8 cellular contexts compared by ENCODE assay signal in the genomic region with DNA sequence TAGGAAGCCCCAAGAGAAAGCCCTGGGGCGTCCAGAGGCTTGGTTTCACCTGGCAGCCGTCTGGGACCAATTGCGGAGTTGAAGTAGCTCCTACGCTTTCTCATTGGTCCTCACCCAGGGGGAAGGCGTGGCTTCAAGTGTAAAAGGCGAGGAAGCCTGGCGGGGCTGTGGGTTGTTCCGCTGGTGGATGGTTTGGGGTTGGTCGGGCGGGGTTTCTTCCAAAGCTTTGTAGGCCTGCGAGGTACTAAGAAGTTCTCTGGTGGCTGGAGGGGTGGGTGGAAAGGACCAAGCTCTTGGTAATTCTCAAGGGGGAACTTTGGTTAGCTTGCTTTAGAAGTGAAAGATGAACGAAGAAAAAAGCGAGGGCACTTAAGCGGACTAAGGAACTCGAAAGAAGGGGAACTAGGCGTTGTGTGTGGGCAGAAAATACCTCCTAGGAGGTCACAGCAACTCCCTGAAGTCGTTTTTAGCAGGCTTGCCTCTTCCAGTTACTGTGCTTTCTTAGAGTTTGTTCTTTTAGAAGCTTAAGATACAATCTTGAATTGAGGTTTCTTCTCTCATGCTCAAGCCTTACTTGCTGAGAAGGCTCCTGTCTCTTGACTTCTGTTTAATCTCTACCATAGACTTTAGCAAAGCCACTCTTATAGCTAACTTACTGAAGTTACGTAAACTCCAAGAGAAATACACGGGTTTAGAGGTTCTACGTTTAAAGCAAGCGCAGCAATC. TPM values are rescaled to one million over a fixed set of nuclear protein-coding genes. Genes with fewer than 3 reads are reported as not detected.
A peak's percentile ranks its signal among the peaks of the same experiment; 100 is the strongest.
DNase-seq lines count a peak whose midpoint lies in the region; ATAC-seq and TF ChIP-seq lines count a peak whose summit lies in the region.

No MANE protein-coding gene starts in this region.

- CTCF ChIA-PET in activated CD8-positive, alpha-beta T cell treated with anti-CD3 and anti-CD28 coated beads for 36 hours (lab: Charles Lee) = interaction anchor here (0.8 to 3.6 kb wide), 10 partner anchors 10 to 149 kb away, joined by 3 to 43 read pairs (median 6); no protein-coding TSS in a partner anchor

- H3K9ac ChIP-seq in BLaER1 = peak overlapping the region; percentile 59

- peak overlapping the region; percentile 82 for H3K27ac Mint-ChIP-seq in activated CD8-positive, alpha-beta T cell treated with anti-CD3 and anti-CD28 coated beads for 36 hours

- H3K9me3 ChIP-seq in BLaER1 = no peaks in the 10 kb centered on the region

- H3K4me3 Mint-ChIP-seq in activated CD8-positive, alpha-beta T cell treated with anti-CD3 and anti-CD28 coated beads for 36 hours = peak overlapping the region; percentile 72

- peaks cover 2% of the 10 kb centered on the region for H3K27me3 Mint-ChIP-seq in activated CD8-positive, alpha-beta T cell treated with anti-CD3 and anti-CD28 coated beads for 36 hours

- H3K4me2 ChIP-seq in BLaER1 = peak overlapping the region; percentile 79

- H3K27me3 ChIP-seq in BLaER1 = no peaks in the 10 kb centered on the region

- H3K9me3 Mint-ChIP-seq in activated CD8-positive, alpha-beta T cell treated with anti-CD3 and anti-CD28 coated beads for 36 hours = no peaks in the 10 kb centered on the region

- no peak for TF ChIP-seq CTCF in activated CD8-positive, alpha-beta T cell treated with anti-CD3 and anti-CD28 coated beads for 36 hours (IDR thresholded peaks at IDR 0.05)

- H4K20me1 ChIP-seq in BLaER1 = no peaks in the 10 kb centered on the region

- POLR2A ChIA-PET in activated CD8-positive, alpha-beta T cell treated with anti-CD3 and anti-CD28 coated beads for 36 hours (lab: Charles Lee) = interaction anchor here (1.3 to 1.7 kb wide), 2 partner anchors 10 to 120 kb away, joined by 3 read pairs; no protein-coding TSS in a partner anchor

- H3K27ac ChIP-seq in BLaER1 = peak overlapping the region; percentile 64

- intact Hi-C loops in activated CD8-positive, alpha-beta T cell treated with anti-CD3 and anti-CD28 coated beads for 36 hours (cut with micrococcal nuclease) = no loop called here
- intact Hi-C loops in Right ventricle myocardium superior (cut with DNase I) = no loop called here

- ATAC-seq in GM19468 (IDR thresholded peaks at IDR 0.05; ENCODE audit: extremely low read depth, unreplicated experiment) = peak; percentile 57
- peak; percentile 84 for ATAC-seq in HG03575 (IDR thresholded peaks at IDR 0.05; ENCODE audit: extremely low read depth, insufficient number of reproducible peaks, low FRiP score, unreplicated experiment)
- ATAC-seq in activated CD8-positive, alpha-beta T cell treated with anti-CD3 and anti-CD28 coated beads for 36 hours = peak; percentile 97
- peak; percentile 72 for ATAC-seq in Right ventricle myocardium superior (ENCODE audit: poor library complexity)

- peaks cover 27% of the 10 kb centered on the region for H3K4me1 ChIP-seq in BLaER1

- H3K4me3 ChIP-seq in BLaER1 = peak overlapping the region; percentile 50

- no peaks in the 10 kb centered on the region for H3K36me3 ChIP-seq in BLaER1

- DNase-seq in activated CD8-positive, alpha-beta T cell treated with anti-CD3 and anti-CD28 coated beads for 36 hours = peak; percentile 89
- DNase-seq in Right ventricle myocardium superior (peak; percentile 76), retina (no peak), NCI-H2196 (lab: John Stamatoyannopoulos, UW; ENCODE audit: unreplicated experiment) (no peak)
- peak; percentile 57 to 64 for DNase-seq in stimulated activated CD4-positive, alpha-beta T cell treated with anti-CD3 and anti-CD28 coated beads, Interleukin-2, amount 100 ng/mL, for 48 hours

- no peaks in the 10 kb centered on the region for H3K36me3 Mint-ChIP-seq in activated CD8-positive, alpha-beta T cell treated with anti-CD3 and anti-CD28 coated beads for 36 hours (ENCODE audit: low read depth)

- H3K4me1 Mint-ChIP-seq in activated CD8-positive, alpha-beta T cell treated with anti-CD3 and anti-CD28 coated beads for 36 hours (ENCODE audit: low read depth) = peaks cover 20% of the 10 kb centered on the region

RNA-seq across cellular contexts. Expression of a gene that starts 36.7 kb away (rescaled TPM):
- 10 to 100 TPM; 54.3 to 55.5 TPM for total RNA-seq in activated CD8-positive, alpha-beta T cell treated with anti-CD3 and anti-CD28 coated beads for 36 hours
- 9.6 TPM for total RNA-seq in Right ventricle myocardium superior

Comparison
In these comparisons a context has a peak if more than half of its experiments do, and no peak if none do; other contexts are left out.
1. DNase-seq: peak in activated CD8-positive, alpha-beta T cell treated with anti-CD3 and anti-CD28 coated beads for 36 hours (single experiment), Right ventricle myocardium superior (single experiment) and stimulated activated CD4-positive, alpha-beta T cell treated with anti-CD3 and anti-CD28 coated beads, Interleukin-2, amount 100 ng/mL, for 48 hours (2 of 2); none in retina (single experiment) and NCI-H2196 (single experiment).
2. Peak in every context shown above with its lines, with median percentiles within 50 percentile points of each other: ATAC-seq.